Comparison of ENCODE assay signal across 11 cellular contexts in genomic region chr11:17770048-17770652, GRCh38. TPM values are rescaled to one million over a fixed set of nuclear protein-coding genes. Genes with fewer than 3 reads are reported as not detected.
DNase-seq lines count a peak whose midpoint lies in the region; ATAC-seq, FAIRE-seq and TF ChIP-seq lines count a peak whose summit lies in the region.
"Had no signal": no experiment of that assay in that cellular context is flagged by ENCODE, and none has a peak within 500 bp of the region (broad histone marks: within the 10 kb centered on the region; RNA-seq: fewer than 3 reads in every experiment).

No MANE protein-coding gene starts in this region.

- H3K36me3 ChIP-seq in H1 (ENCODE audit: control insufficient read depth in 2 of 4, insufficient read depth in 4 of 4, low read length in 3 of 4) (no peaks in the 10 kb centered on the region), spleen (no peaks in the 10 kb centered on the region)

- H3K27me3 ChIP-seq in H1 (replicated peaks in 1 of 4; ENCODE audit: control insufficient read depth in 3 of 4, extremely low read depth in 1 of 4, insufficient read depth in 3 of 4, low read length in 3 of 4) = no peaks in the 10 kb centered on the region
- peaks cover 0 to 4% (median 0%) of the 10 kb centered on the region in 7 donors for H3K27me3 ChIP-seq in spleen (replicated peaks in 1 of 7)

- no peaks in the 10 kb centered on the region for H3K27me3 Mint-ChIP-seq in activated CD8-positive, alpha-beta T cell treated with anti-CD3 and anti-CD28 coated beads for 36 hours
- no peaks in the 10 kb centered on the region for H3K27me3 Mint-ChIP-seq in activated CD8-positive, alpha-beta T cell treated with anti-CD3 and anti-CD28 coated beads, Interleukin-2, amount 10 ng/mL, durations not matched to agents 7 days and 5 days (ENCODE audit: low read depth)

- no peak for TF ChIP-seq EP300 in H1 (IDR thresholded peaks at IDR 0.05; ENCODE audit: borderline replicate concordance in 1 of 2, low read depth in 2 of 2, low read length in 2 of 2)

- no peak for FAIRE-seq in H1 (lab: Jason Lieb, UNC)
- FAIRE-seq in GM12892 (lab: Jason Lieb, UNC) = no peak

- DNase-seq in activated CD8-positive, alpha-beta T cell treated with anti-CD3 and anti-CD28 coated beads for 36 hours = peak; percentile 31
- DNase-seq in activated CD8-positive, alpha-beta T cell treated with anti-CD3 and anti-CD28 coated beads, Interleukin-2, amount 10 ng/mL, durations not matched to agents 7 days and 5 days = no peak
- peak; percentile 19 for DNase-seq in NB4 (ENCODE audit: low read depth)
- no peak for DNase-seq in H1 (ENCODE audit: low read depth in 1 of 2, low spot score in 2 of 2)
- peak; percentile 67 for DNase-seq in spleen
- DNase-seq in GM12892 (ENCODE audit: insufficient read length) = no peak
- DNase-seq: CD8-positive, alpha-beta T cell; cortex of kidney had no signal

- no peak overlapping the region for H2AK5ac ChIP-seq in H1 (ENCODE audit: low read depth, low read length)

- H3K14ac ChIP-seq in H1 (ENCODE audit: insufficient read length) = no peak overlapping the region

- intact Hi-C loops in activated CD8-positive, alpha-beta T cell treated with anti-CD3 and anti-CD28 coated beads for 36 hours (cut with micrococcal nuclease) = no loop called here
- intact Hi-C loops in spleen (cut with DNase I; ENCODE audit: low total_unique reads) = no loop called here

- CTCF ChIA-PET in activated CD8-positive, alpha-beta T cell treated with anti-CD3 and anti-CD28 coated beads for 36 hours (lab: Charles Lee) = no interaction called here
- CTCF ChIA-PET in activated CD8-positive, alpha-beta T cell treated with anti-CD3 and anti-CD28 coated beads, Interleukin-2, amount 10 ng/mL, durations not matched to agents 7 days and 5 days (lab: Charles Lee) = interaction anchor here (1.3 kb wide), 1 partner anchor 11 kb away, joined by 4 read pairs; no protein-coding TSS in a partner anchor
- CTCF ChIA-PET in H1 (lab: Charles Lee; ENCODE audit: partially characterized antibody) = interaction anchor here (0.6 to 4.2 kb wide), 22 partner anchors 8 to 209 kb away, joined by 3 to 25 read pairs (median 4); partner anchors contain the start of gene KCNC1

- H3K27ac ChIP-seq in H1 (ENCODE audit: low read depth, low read length) (no peak overlapping the region), spleen (no peak overlapping the region)

- no peak overlapping the region for H4K91ac ChIP-seq in H1 (replicated peaks; ENCODE audit: insufficient read length, low read length)

- H3K18ac ChIP-seq in H1 (ENCODE audit: extremely low read depth, low read length) = no peak overlapping the region

- no peak overlapping the region for H3K9ac ChIP-seq in H1 (replicated peaks in 1 of 4; ENCODE audit: extremely low read depth in 1 of 4, low read depth in 3 of 4, low read length in 3 of 4)

- TF ChIP-seq RAD21 in H1 (IDR thresholded peaks at IDR 0.05 in 1 of 2, conservative IDR thresholded peaks at IDR 0.05 in 1 of 2; ENCODE audit: low read depth in 2 of 2, low read length in 2 of 2) = peak; percentile 10 to 25; a peak in 1 of 4 replicates

- H4K20me1 ChIP-seq in H1 (replicated peaks in 1 of 2; ENCODE audit: control insufficient read depth in 1 of 2, insufficient read depth in 2 of 2, low read length in 2 of 2) = no peaks in the 10 kb centered on the region

- TF ChIP-seq POLR2A in NB4 (IDR thresholded peaks at IDR 0.05; ENCODE audit: extremely low read depth, insufficient read length) (no peak), H1 (IDR thresholded peaks at IDR 0.05; ENCODE audit: control extremely low read depth in 1 of 2, low read depth in 2 of 2, low read length in 2 of 2) (no peak), spleen (IDR thresholded peaks at IDR 0.05) (no peak), GM12892 (IDR thresholded peaks at IDR 0.05; ENCODE audit: low read depth, low read length) (no peak)

- H2BK120ac ChIP-seq in H1 (replicated peaks; ENCODE audit: low read depth, low read length) = no peak overlapping the region

- H3K27ac Mint-ChIP-seq in activated CD8-positive, alpha-beta T cell treated with anti-CD3 and anti-CD28 coated beads for 36 hours = no peak overlapping the region
- H3K27ac Mint-ChIP-seq in activated CD8-positive, alpha-beta T cell treated with anti-CD3 and anti-CD28 coated beads, Interleukin-2, amount 10 ng/mL, durations not matched to agents 7 days and 5 days = no peak overlapping the region
- H3K27ac Mint-ChIP-seq: CD8-positive, alpha-beta T cell had no signal

- H3K23ac ChIP-seq in H1 (ENCODE audit: insufficient read length) = no peak overlapping the region

- no peak overlapping the region for H3K4me3 Mint-ChIP-seq in activated CD8-positive, alpha-beta T cell treated with anti-CD3 and anti-CD28 coated beads for 36 hours
- H3K4me3 Mint-ChIP-seq in activated CD8-positive, alpha-beta T cell treated with anti-CD3 and anti-CD28 coated beads, Interleukin-2, amount 10 ng/mL, durations not matched to agents 7 days and 5 days = no peak overlapping the region
- H3K4me3 Mint-ChIP-seq: CD8-positive, alpha-beta T cell had no signal

- no peak overlapping the region for H2BK20ac ChIP-seq in H1 (ENCODE audit: low read length)

- no peaks in the 10 kb centered on the region for H3K4me1 Mint-ChIP-seq in activated CD8-positive, alpha-beta T cell treated with anti-CD3 and anti-CD28 coated beads for 36 hours (ENCODE audit: low read depth)
- no peaks in the 10 kb centered on the region for H3K4me1 Mint-ChIP-seq in activated CD8-positive, alpha-beta T cell treated with anti-CD3 and anti-CD28 coated beads, Interleukin-2, amount 10 ng/mL, durations not matched to agents 7 days and 5 days (ENCODE audit: low read depth)

- TF ChIP-seq CTCF in activated CD8-positive, alpha-beta T cell treated with anti-CD3 and anti-CD28 coated beads for 36 hours (IDR thresholded peaks at IDR 0.05) = peak; percentile 17
- peak; percentile 17 for TF ChIP-seq CTCF in NB4 (IDR thresholded peaks at IDR 0.05; ENCODE audit: low read depth, low read length)
- TF ChIP-seq CTCF in H1 (IDR thresholded peaks at IDR 0.05; ENCODE audit: control extremely low read depth in 1 of 3, insufficient read depth in 1 of 3, low read depth in 1 of 3, low read length in 3 of 3) = peak; percentile 34 to 44 (median 43)
- no peak for TF ChIP-seq CTCF in spleen (IDR thresholded peaks at IDR 0.05 in 8 of 11, conservative IDR thresholded peaks at IDR 0.05 in 3 of 11)

- no peak overlapping the region for H3K56ac ChIP-seq in H1 (replicated peaks; ENCODE audit: insufficient read length, low read depth, low read length)

- H2AFZ ChIP-seq in H1 (ENCODE audit: low read length) = no peak overlapping the region

- no peak for ATAC-seq in activated CD8-positive, alpha-beta T cell treated with anti-CD3 and anti-CD28 coated beads for 36 hours
- no peak for ATAC-seq in activated CD8-positive, alpha-beta T cell treated with anti-CD3 and anti-CD28 coated beads, Interleukin-2, amount 10 ng/mL, durations not matched to agents 7 days and 5 days
- ATAC-seq in GM21825 (IDR thresholded peaks at IDR 0.05; ENCODE audit: unreplicated experiment) (no peak), HG02852 (IDR thresholded peaks at IDR 0.05; ENCODE audit: unreplicated experiment) (no peak)
- ATAC-seq: CD8-positive, alpha-beta T cell had no signal

- H3K79me2 ChIP-seq in H1 (ENCODE audit: control insufficient read depth in 1 of 2, insufficient read depth in 2 of 2, low read length in 2 of 2) = no peaks in the 10 kb centered on the region

- H4K8ac ChIP-seq in H1 (ENCODE audit: extremely low read depth, insufficient read depth, low read length) = peak overlapping the region; percentile 28; the same call in 1 of the 2 replicates

- POLR2A ChIA-PET in activated CD8-positive, alpha-beta T cell treated with anti-CD3 and anti-CD28 coated beads for 36 hours (lab: Charles Lee) = no interaction called here
- POLR2A ChIA-PET in activated CD8-positive, alpha-beta T cell treated with anti-CD3 and anti-CD28 coated beads, Interleukin-2, amount 10 ng/mL, durations not matched to agents 7 days and 5 days (lab: Charles Lee) = no interaction called here
- POLR2A ChIA-PET in H1 (lab: Charles Lee; ENCODE audit: partially characterized antibody) = no interaction called here

- 85% methylated on average over 9 of the region's 9 CpGs; no CpG with 5 or more reads in 1 of the 2 experiments for WGBS in H1 (ENCODE audit: extremely low coverage in 1 of 2, insufficient coverage in 1 of 2, insufficient read length in 1 of 2, insufficient replicate concordance in 2 of 2, low coverage in 1 of 2, low lambda C conversion rate in 2 of 2, missing lambda C conversion rate in 1 of 2), 2 experiments
- WGBS in spleen, 5 donors = 80 to 84% (median 81%) methylated on average over 6 to 9 of the region's 9 CpGs

- H3K23me2 ChIP-seq in H1 (ENCODE audit: low read depth, low read length) = peaks cover 2% of the 10 kb centered on the region; the same call in 1 of the 2 replicates

- H2BK15ac ChIP-seq in H1 (ENCODE audit: low read length) = no peak overlapping the region

- H4K5ac ChIP-seq in H1 (ENCODE audit: insufficient read length, low read depth, low read length) = no peak overlapping the region

- H2BK12ac ChIP-seq in H1 (ENCODE audit: low read depth, low read length) = no peak overlapping the region

- H3K9me3 Mint-ChIP-seq in activated CD8-positive, alpha-beta T cell treated with anti-CD3 and anti-CD28 coated beads for 36 hours = no peaks in the 10 kb centered on the region
- no peaks in the 10 kb centered on the region for H3K9me3 Mint-ChIP-seq in activated CD8-positive, alpha-beta T cell treated with anti-CD3 and anti-CD28 coated beads, Interleukin-2, amount 10 ng/mL, durations not matched to agents 7 days and 5 days (ENCODE audit: insufficient read depth)
- H3K9me3 Mint-ChIP-seq: CD8-positive, alpha-beta T cell had no signal

- H3K4me2 ChIP-seq in H1 (ENCODE audit: insufficient read depth in 1 of 2, low read depth in 2 of 2, low read length in 2 of 2) = no peak overlapping the region

- H3K36me3 Mint-ChIP-seq in activated CD8-positive, alpha-beta T cell treated with anti-CD3 and anti-CD28 coated beads for 36 hours (ENCODE audit: low read depth) = no peaks in the 10 kb centered on the region
- H3K36me3 Mint-ChIP-seq in activated CD8-positive, alpha-beta T cell treated with anti-CD3 and anti-CD28 coated beads, Interleukin-2, amount 10 ng/mL, durations not matched to agents 7 days and 5 days (ENCODE audit: low read depth) = no peaks in the 10 kb centered on the region
- H3K36me3 Mint-ChIP-seq: CD8-positive, alpha-beta T cell had no signal

- no peak overlapping the region for H2BK5ac ChIP-seq in H1 (ENCODE audit: low read depth, low read length)

- no peak overlapping the region for H3K4ac ChIP-seq in H1 (replicated peaks; ENCODE audit: insufficient read length, low read depth, low read length)

- H3K4me1 ChIP-seq in H1 (replicated peaks in 1 of 4; ENCODE audit: control insufficient read depth in 3 of 4, insufficient read depth in 4 of 4, low read length in 3 of 4) (peaks cover 0 to 4% (median 0%) of the 10 kb centered on the region in 4 experiments; a peak in 2 of 7 replicates), spleen (no peaks in the 10 kb centered on the region)

- H3K79me1 ChIP-seq in H1 (ENCODE audit: low read depth, low read length) = no peaks in the 10 kb centered on the region

- H3K4me3 ChIP-seq in NB4 (ENCODE audit: low read depth, low read length) (no peak overlapping the region), H1 (ENCODE audit: extremely low read depth in 1 of 4, insufficient read depth in 2 of 4, low read depth in 3 of 4, low read length in 4 of 4) (no peak overlapping the region), spleen (no peak overlapping the region)

- H3K9me3 ChIP-seq in H1 (ENCODE audit: insufficient read depth in 2 of 2, low read depth in 1 of 2, low read length in 1 of 2) = no peaks in the 10 kb centered on the region; a peak in 1 of 4 replicates
- no peaks in the 10 kb centered on the region for H3K9me3 ChIP-seq in spleen

RNA-seq across cellular contexts. Expression of gene KCNC1, which starts 35.6 kb away (rescaled TPM):
- not detected for total RNA-seq in activated CD8-positive, alpha-beta T cell treated with anti-CD3 and anti-CD28 coated beads for 36 hours
- total RNA-seq in activated CD8-positive, alpha-beta T cell treated with anti-CD3 and anti-CD28 coated beads, Interleukin-2, amount 10 ng/mL, durations not matched to agents 7 days and 5 days = not detected
- total RNA-seq in H1 (2021; fragmentation: NEBNext Ultra II Directional; extraction: Animal tissue kit (Norgen Biotek cat#: 25700)) = 0.19 and 0.26 TPM in 2 replicates
- polyA plus RNA-seq in H1 (2011; rRNA removed) = 0.08 and 0.11 TPM in 2 replicates
- 0.13 TPM for polyA plus RNA-seq in H1 (2011; cell fraction: cytosol; rRNA removed)
- polyA plus RNA-seq in H1 (2011; cell fraction: nucleus; rRNA removed) = 0.17 TPM
- 0.16 to 0.52 TPM (median 0.34 TPM) in 4 replicates for polyA plus RNA-seq in H1 (2012, experiment 1 of 2)
- 0.22 TPM for polyA plus RNA-seq in H1 (2012, experiment 2 of 2)
- 0.04 TPM for polyA plus RNA-seq in H1 (2013, experiment 1 of 2)
- 0.04 TPM for polyA plus RNA-seq in H1 (2013, experiment 2 of 2)
- polyA minus RNA-seq in H1 (2011; rRNA and poly(A)+ RNA removed) = 0.09 and 0.49 TPM in 2 replicates
- polyA minus RNA-seq in H1 (2011; cell fraction: cytosol; rRNA and poly(A)+ RNA removed) = not detected
- polyA minus RNA-seq in H1 (2011; cell fraction: nucleus; rRNA and poly(A)+ RNA removed) = 0.20 TPM
- total RNA-seq in spleen = not detected
- not detected for polyA plus RNA-seq in spleen
- polyA plus RNA-seq in GM12892 (2012; ENCODE audit: missing spikeins) = 0.47 TPM
- total RNA-seq: CD8-positive, alpha-beta T cell had no signal

RNA-seq across cellular contexts. Expression of gene MYOD1, which starts 50.8 kb away (rescaled TPM):
- total RNA-seq in activated CD8-positive, alpha-beta T cell treated with anti-CD3 and anti-CD28 coated beads for 36 hours = not detected
- total RNA-seq in activated CD8-positive, alpha-beta T cell treated with anti-CD3 and anti-CD28 coated beads, Interleukin-2, amount 10 ng/mL, durations not matched to agents 7 days and 5 days = not detected
- total RNA-seq in H1 (2021; fragmentation: NEBNext Ultra II Directional; extraction: Animal tissue kit (Norgen Biotek cat#: 25700)) = not detected in 2 replicates
- polyA plus RNA-seq in H1 (2011; rRNA removed) (0.06 TPM in 1 of 2 replicates, not detected in the other), spleen (under 1 TPM in 1 of 3 donors, not detected in 2; 0.04 TPM)
- not detected for polyA plus RNA-seq in H1 (2011; cell fraction: cytosol; rRNA removed)
- not detected for polyA plus RNA-seq in H1 (2011; cell fraction: nucleus; rRNA removed)
- not detected in 4 replicates for polyA plus RNA-seq in H1 (2012, experiment 1 of 2)
- polyA plus RNA-seq in H1 (2012, experiment 2 of 2) = not detected
- not detected for polyA plus RNA-seq in H1 (2013, experiment 1 of 2)
- polyA plus RNA-seq in H1 (2013, experiment 2 of 2) = not detected
- not detected in 2 replicates for polyA minus RNA-seq in H1 (2011; rRNA and poly(A)+ RNA removed)
- not detected for polyA minus RNA-seq in H1 (2011; cell fraction: cytosol; rRNA and poly(A)+ RNA removed)
- polyA minus RNA-seq in H1 (2011; cell fraction: nucleus; rRNA and poly(A)+ RNA removed) = not detected
- not detected for total RNA-seq in spleen
- not detected for polyA plus RNA-seq in GM12892 (2012; ENCODE audit: missing spikeins)
- total RNA-seq: CD8-positive, alpha-beta T cell had no signal
- polyA plus RNA-seq: neural cell had no signal

Comparison
In these comparisons a context has a peak if more than half of its experiments do, and no peak if none do; other contexts are left out.
1. DNase-seq: peak in activated CD8-positive, alpha-beta T cell treated with anti-CD3 and anti-CD28 coated beads for 36 hours (single experiment), NB4 (single experiment) and spleen (single experiment); none in activated CD8-positive, alpha-beta T cell treated with anti-CD3 and anti-CD28 coated beads, Interleukin-2, amount 10 ng/mL, durations not matched to agents 7 days and 5 days (single experiment), H1 (0 of 2) and GM12892 (single experiment).
2. CTCF ChIP-seq: peak in activated CD8-positive, alpha-beta T cell treated with anti-CD3 and anti-CD28 coated beads for 36 hours (single experiment), NB4 (single experiment) and H1 (3 of 3); none in spleen (0 of 11).